In genomic region chr4:1356181-1356998, GRCh38 we compare ENCODE assay signal across 9 cellular contexts. TPM values are rescaled to one million over a fixed set of nuclear protein-coding genes. Genes with fewer than 3 reads are reported as not detected.
DNase-seq lines count a peak whose midpoint lies in the region; ATAC-seq and TF ChIP-seq lines count a peak whose summit lies in the region.
"Had no signal": no experiment of that assay in that cellular context is flagged by ENCODE, and none has a peak within 500 bp of the region (broad histone marks: within the 10 kb centered on the region; RNA-seq: fewer than 3 reads in every experiment).

No MANE protein-coding gene starts in this region.

- no peaks in the 10 kb centered on the region for H3K9me3 Mint-ChIP-seq in Calu3 (ENCODE audit: low read depth, unreplicated experiment)

- H3K36me3 ChIP-seq in colonic mucosa (no peaks in the 10 kb centered on the region), lower lobe of right lung (peaks cover 80% of the 10 kb centered on the region)

- no peak overlapping the region for H3K9ac ChIP-seq in colonic mucosa (ENCODE audit: low read depth in 2 of 2, low read length in 2 of 2)

- intact Hi-C loops in Calu3 (cut with micrococcal nuclease; ENCODE audit: unreplicated experiment), result no loop called here
- intact Hi-C loops in colonic mucosa (cut with DNase I), result loop anchor here (5.0 to 10.0 kb wide), 2 partner anchors 271 to 368 kb away; partner anchors contain the start of genes TACC3 and TMEM129
- intact Hi-C loops in lower lobe of right lung (cut with DNase I), result no loop called here

- DNase-seq in Calu3 (peak; percentile 48), HK-2 (ENCODE audit: unreplicated experiment) (peak; percentile 57), UCSD-AML1 (lab: John Stamatoyannopoulos, UW; ENCODE audit: unreplicated experiment) (peak; percentile 51), colonic mucosa (peak; percentile 47), lower lobe of right lung (peak; percentile 73), NCI-H187 (lab: John Stamatoyannopoulos, UW) (no peak)
- peak in 5 of 6 experiments; percentile 8 to 45 (median 26) for DNase-seq in stimulated activated naive CD4-positive, alpha-beta T cell (lab: John Stamatoyannopoulos, UW)

- H3K27ac ChIP-seq in colonic mucosa (no peak overlapping the region), lower lobe of right lung (no peak overlapping the region)

- H3K9me3 ChIP-seq in colonic mucosa, result no peaks in the 10 kb centered on the region
- no peaks in the 10 kb centered on the region for H3K9me3 ChIP-seq in lower lobe of right lung

- H3K4me3 Mint-ChIP-seq in Calu3 (ENCODE audit: low read depth, unreplicated experiment), result no peak overlapping the region

- no peaks in the 10 kb centered on the region for H3K4me1 ChIP-seq in colonic mucosa
- H3K4me1 ChIP-seq in lower lobe of right lung, result peaks cover 8% of the 10 kb centered on the region

- H3K4me3 ChIP-seq in colonic mucosa, result no peak overlapping the region
- H3K4me3 ChIP-seq in lower lobe of right lung, result no peak overlapping the region

- ATAC-seq in lower lobe of right lung (peak in 1 of 2 donors; percentile 38), GM21825 (IDR thresholded peaks at IDR 0.05; ENCODE audit: unreplicated experiment) (no peak)

- no TSS peak for BruUV-seq in Calu3 (replicated peaks; lab: Mats Ljungman, UMichigan)

- H3K27me3 ChIP-seq in colonic mucosa (no peaks in the 10 kb centered on the region), lower lobe of right lung (ENCODE audit: low read depth) (no peaks in the 10 kb centered on the region)

- H3K27me3 Mint-ChIP-seq in Calu3 (ENCODE audit: unreplicated experiment), result no peaks in the 10 kb centered on the region

- TF ChIP-seq CTCF in Calu3 (IDR thresholded peaks at IDR 0.05; ENCODE audit: unreplicated experiment) (peak; percentile 65), colonic mucosa (IDR thresholded peaks at IDR 0.05) (peak; percentile 76), lower lobe of right lung (IDR thresholded peaks at IDR 0.05) (peak; percentile 87)

- CTCF ChIA-PET in Calu3 (lab: Charles Lee), result interaction anchor here (1.0 to 1.1 kb wide), 2 partner anchors 248 to 337 kb away, joined by 3 to 5 read pairs; no protein-coding TSS in a partner anchor

- peaks cover 7% of the 10 kb centered on the region for H3K4me1 Mint-ChIP-seq in Calu3 (ENCODE audit: low read depth, unreplicated experiment)

- peaks cover 5% of the 10 kb centered on the region for H3K36me3 Mint-ChIP-seq in Calu3 (ENCODE audit: insufficient read depth, unreplicated experiment)

- no peak overlapping the region for H3K27ac Mint-ChIP-seq in Calu3 (ENCODE audit: unreplicated experiment)

RNA-seq across cellular contexts. Expression of gene UVSSA, which starts 9.4 kb away (rescaled TPM):
- total RNA-seq in Calu3 (2022), result 19.9 and 22.6 TPM in 2 replicates
- total RNA-seq in colonic mucosa, result 10 to 100 TPM; 16.7 to 55.7 TPM
- 27.9 TPM for total RNA-seq in lower lobe of right lung

RNA-seq across cellular contexts. Expression of gene NKX1-1, which starts 49.9 kb away (rescaled TPM):
- total RNA-seq in Calu3 (2022) (not detected in 2 replicates), colonic mucosa (not detected), lower lobe of right lung (not detected)
- total RNA-seq: T-helper 2 cell treated with Interferon-gamma antibody and Interleukin-4, amounts not matched to agents 100 ng/mL and 5 ng/mL, for 36 hours had no signal

Comparison
In these comparisons a context has a peak if more than half of its experiments do, and no peak if none do; other contexts are left out.
1. DNase-seq: peak in Calu3 (single experiment), HK-2 (single experiment), UCSD-AML1 (single experiment), colonic mucosa (single experiment), lower lobe of right lung (single experiment) and stimulated activated naive CD4-positive, alpha-beta T cell (5 of 6); none in NCI-H187 (0 of 2).
2. Peak in every context shown above with its lines, with median percentiles within 50 percentile points of each other: CTCF ChIP-seq.